ENCODE assay signal across 21 cellular contexts in genomic region chr17:34757106-34757505, GRCh38.
"Had no signal": no experiment of that assay in that cellular context is flagged by ENCODE, and none has a peak within 500 bp of the region (broad histone marks: within the 10 kb centered on the region; RNA-seq: fewer than 3 reads in every experiment).

No MANE protein-coding gene starts in this region.

- H3K4me3 Mint-ChIP-seq: activated B cell treated with CpG ODN at 0.5 μM for 24 hours; activated CD4-positive, alpha-beta T cell treated with anti-CD3 and anti-CD28 coated beads, Interleukin-2, amount 10 ng/mL, durations not matched to agents 24 days and 14 days; activated CD8-positive, alpha-beta memory T cell treated with anti-CD3 and anti-CD28 coated beads, Interleukin-2, amount 10 ng/mL, durations not matched to agents 7 days and 5 days; activated naive CD8-positive, alpha-beta T cell treated with anti-CD3 and anti-CD28 coated beads, Interleukin-2, amount 10 ng/mL, durations not matched to agents 7 days and 5 days; activated T-cell treated with anti-CD3 and anti-CD28 coated beads, Interleukin-2, amount 50 U/mL, for 4 hours; T-helper 17 cell had no signal

- H3K9me3 ChIP-seq: breast epithelium had no signal

- H3K9me3 Mint-ChIP-seq: activated B cell treated with CpG ODN at 0.5 μM for 24 hours; activated CD4-positive, alpha-beta T cell treated with anti-CD3 and anti-CD28 coated beads, Interleukin-2, amount 10 ng/mL, durations not matched to agents 24 days and 14 days; activated naive CD8-positive, alpha-beta T cell treated with anti-CD3 and anti-CD28 coated beads, Interleukin-2, amount 10 ng/mL, durations not matched to agents 7 days and 5 days; activated T-cell treated with anti-CD3 and anti-CD28 coated beads, Interleukin-2, amount 50 U/mL, for 4 hours had no signal

- H3K27ac Mint-ChIP-seq: activated B cell treated with CpG ODN at 0.5 μM for 24 hours; activated CD4-positive, alpha-beta T cell treated with anti-CD3 and anti-CD28 coated beads, Interleukin-2, amount 10 ng/mL, durations not matched to agents 24 days and 14 days; activated CD8-positive, alpha-beta memory T cell treated with anti-CD3 and anti-CD28 coated beads, Interleukin-2, amount 10 ng/mL, durations not matched to agents 7 days and 5 days; activated naive CD8-positive, alpha-beta T cell treated with anti-CD3 and anti-CD28 coated beads, Interleukin-2, amount 10 ng/mL, durations not matched to agents 7 days and 5 days; T-helper 17 cell had no signal

- DNase-seq: activated B cell treated with CpG ODN at 0.5 μM for 24 hours; activated CD4-positive, alpha-beta T cell treated with anti-CD3 and anti-CD28 coated beads for 1 hour; activated CD4-positive, alpha-beta T cell treated with anti-CD3 and anti-CD28 coated beads, Interleukin-2, amount 10 ng/mL, durations not matched to agents 24 days and 14 days; activated CD4-positive, alpha-beta T cell treated with anti-CD3 and anti-CD28 coated beads, Interleukin-2, amount 50 U/mL, for 48 hours; activated CD8-positive, alpha-beta memory T cell treated with anti-CD3 and anti-CD28 coated beads, Interleukin-2, amount 10 ng/mL, durations not matched to agents 7 days and 5 days; activated gamma-delta T cell; activated naive CD4-positive, alpha-beta T cell treated with anti-CD3 and anti-CD28 coated beads, Interleukin-2, amount 50 U/mL, for 16 hours; activated naive CD8-positive, alpha-beta T cell treated with anti-CD3 and anti-CD28 coated beads, Interleukin-2, amount 10 ng/mL, durations not matched to agents 7 days and 5 days; activated T-cell treated with anti-CD3 and anti-CD28 coated beads, Interleukin-2, amount 50 U/mL, for 4 hours; aorta; central memory CD4-positive, alpha-beta T cell; NCI-H1092 treated with DMSO at 0.1 percent for 48 hours; NCI-H1417 treated with DMSO at 0.1 percent for 48 hours; NCI-H2029 treated with DMSO at 0.1 percent for 48 hours; NCI-H446; SIG-M5; T-helper 17 cell; T-helper 9 cell had no signal

- H3K4me1 Mint-ChIP-seq: activated B cell treated with CpG ODN at 0.5 μM for 24 hours; activated CD4-positive, alpha-beta T cell treated with anti-CD3 and anti-CD28 coated beads, Interleukin-2, amount 10 ng/mL, durations not matched to agents 24 days and 14 days; activated CD8-positive, alpha-beta memory T cell treated with anti-CD3 and anti-CD28 coated beads, Interleukin-2, amount 10 ng/mL, durations not matched to agents 7 days and 5 days; activated naive CD8-positive, alpha-beta T cell treated with anti-CD3 and anti-CD28 coated beads, Interleukin-2, amount 10 ng/mL, durations not matched to agents 7 days and 5 days had no signal

- H3K4me3 ChIP-seq: breast epithelium, K562 had no signal

- H3K27ac ChIP-seq: breast epithelium had no signal

- H3K27me3 ChIP-seq: breast epithelium had no signal

- H3K36me3 Mint-ChIP-seq: activated CD8-positive, alpha-beta memory T cell treated with anti-CD3 and anti-CD28 coated beads, Interleukin-2, amount 10 ng/mL, durations not matched to agents 7 days and 5 days; activated naive CD8-positive, alpha-beta T cell treated with anti-CD3 and anti-CD28 coated beads, Interleukin-2, amount 10 ng/mL, durations not matched to agents 7 days and 5 days had no signal

- ATAC-seq: activated CD8-positive, alpha-beta memory T cell treated with anti-CD3 and anti-CD28 coated beads, Interleukin-2, amount 10 ng/mL, durations not matched to agents 7 days and 5 days; activated T-cell treated with anti-CD3 and anti-CD28 coated beads, Interleukin-2, amount 50 U/mL, for 4 hours; K562; T-helper 17 cell had no signal

- H3K4me1 ChIP-seq: breast epithelium had no signal

- FAIRE-seq: K562, RCC 7860 had no signal

- H3K36me3 ChIP-seq: breast epithelium had no signal
